In genomic region chr9:124511891-124512805, GRCh38 we compare ENCODE assay signal across 1 cellular context.
TF ChIP-seq lines count a peak whose summit lies in the region.

No MANE protein-coding gene starts in this region.

TF ChIP-seq in HepG2, 621 proteins besides CTCF, POLR2A, EP300 and RAD21 (continued from another document and continues in another):
- peak; percentile 86; the same call in 1 of the 2 replicates for TF ChIP-seq ZNF609 (CRISPR knock-in tag; IDR thresholded peaks at IDR 0.05; ENCODE audit: borderline replicate concordance)
- TF ChIP-seq ZNF329 (CRISPR knock-in tag; IDR thresholded peaks at IDR 0.05; ENCODE audit: low read depth): no peak
- peak; percentile 81; the same call in 1 of the 2 replicates for TF ChIP-seq TARDBP (CRISPR knock-in tag; IDR thresholded peaks at IDR 0.05)
- no peak for TF ChIP-seq ZBTB44 (CRISPR knock-in tag; IDR thresholded peaks at IDR 0.05)
- peak; percentile 97 for TF ChIP-seq ZNF687 (CRISPR knock-in tag; IDR thresholded peaks at IDR 0.05)
- TF ChIP-seq ZNF614 (CRISPR knock-in tag; IDR thresholded peaks at IDR 0.05; ENCODE audit: borderline replicate concordance): no peak
- TF ChIP-seq ZSCAN22 (CRISPR knock-in tag; IDR thresholded peaks at IDR 0.05): no peak
- peak; percentile 87 for TF ChIP-seq ZNF605 (CRISPR knock-in tag; IDR thresholded peaks at IDR 0.05)
- TF ChIP-seq IRF2 (CRISPR knock-in tag; IDR thresholded peaks at IDR 0.05): peak; percentile 60; the same call in 1 of the 2 replicates
- TF ChIP-seq HNF4G (IDR thresholded peaks at IDR 0.05; ENCODE audit: borderline replicate concordance, low read depth, low read length): peak; percentile 78
- no peak for TF ChIP-seq HNF4G (CRISPR knock-in tag; IDR thresholded peaks at IDR 0.05; ENCODE audit: borderline replicate concordance, low read depth)
- TF ChIP-seq NR2F6 (IDR thresholded peaks at IDR 0.05): peak; percentile 78
- peak; percentile 95 for TF ChIP-seq NR2F6 (CRISPR knock-in tag; IDR thresholded peaks at IDR 0.05)
- no peak for TF ChIP-seq MTA3 (CRISPR knock-in tag; IDR thresholded peaks at IDR 0.05)
- peak; percentile 8 for TF ChIP-seq RBM22 (optimal IDR thresholded peaks at IDR 0.05; ENCODE audit: low read length)
- TF ChIP-seq, protein P1, sequence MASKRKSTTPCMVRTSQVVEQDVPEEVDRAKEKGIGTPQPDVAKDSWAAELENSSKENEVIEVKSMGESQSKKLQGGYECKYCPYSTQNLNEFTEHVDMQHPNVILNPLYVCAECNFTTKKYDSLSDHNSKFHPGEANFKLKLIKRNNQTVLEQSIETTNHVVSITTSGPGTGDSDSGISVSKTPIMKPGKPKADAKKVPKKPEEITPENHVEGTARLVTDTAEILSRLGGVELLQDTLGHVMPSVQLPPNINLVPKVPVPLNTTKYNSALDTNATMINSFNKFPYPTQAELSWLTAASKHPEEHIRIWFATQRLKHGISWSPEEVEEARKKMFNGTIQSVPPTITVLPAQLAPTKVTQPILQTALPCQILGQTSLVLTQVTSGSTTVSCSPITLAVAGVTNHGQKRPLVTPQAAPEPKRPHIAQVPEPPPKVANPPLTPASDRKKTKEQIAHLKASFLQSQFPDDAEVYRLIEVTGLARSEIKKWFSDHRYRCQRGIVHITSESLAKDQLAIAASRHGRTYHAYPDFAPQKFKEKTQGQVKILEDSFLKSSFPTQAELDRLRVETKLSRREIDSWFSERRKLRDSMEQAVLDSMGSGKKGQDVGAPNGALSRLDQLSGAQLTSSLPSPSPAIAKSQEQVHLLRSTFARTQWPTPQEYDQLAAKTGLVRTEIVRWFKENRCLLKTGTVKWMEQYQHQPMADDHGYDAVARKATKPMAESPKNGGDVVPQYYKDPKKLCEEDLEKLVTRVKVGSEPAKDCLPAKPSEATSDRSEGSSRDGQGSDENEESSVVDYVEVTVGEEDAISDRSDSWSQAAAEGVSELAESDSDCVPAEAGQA (IDR thresholded peaks at IDR 0.05; ENCODE audit: low read depth): peak; percentile 60; the same call in 1 of the 2 replicates
- TF ChIP-seq, protein P1 (CRISPR knock-in tag; IDR thresholded peaks at IDR 0.05; ENCODE audit: borderline replicate concordance): no peak
- no peak for TF ChIP-seq SAFB2 (CRISPR knock-in tag; IDR thresholded peaks at IDR 0.05; ENCODE audit: borderline replicate concordance, low read depth)
- TF ChIP-seq, protein P2, sequence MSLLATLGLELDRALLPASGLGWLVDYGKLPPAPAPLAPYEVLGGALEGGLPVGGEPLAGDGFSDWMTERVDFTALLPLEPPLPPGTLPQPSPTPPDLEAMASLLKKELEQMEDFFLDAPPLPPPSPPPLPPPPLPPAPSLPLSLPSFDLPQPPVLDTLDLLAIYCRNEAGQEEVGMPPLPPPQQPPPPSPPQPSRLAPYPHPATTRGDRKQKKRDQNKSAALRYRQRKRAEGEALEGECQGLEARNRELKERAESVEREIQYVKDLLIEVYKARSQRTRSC (CRISPR knock-in tag; IDR thresholded peaks at IDR 0.05; ENCODE audit: low read depth): no peak
- TF ChIP-seq ARID2 (CRISPR knock-in tag; IDR thresholded peaks at IDR 0.05; ENCODE audit: borderline replicate concordance): no peak
- TF ChIP-seq, protein P3, sequence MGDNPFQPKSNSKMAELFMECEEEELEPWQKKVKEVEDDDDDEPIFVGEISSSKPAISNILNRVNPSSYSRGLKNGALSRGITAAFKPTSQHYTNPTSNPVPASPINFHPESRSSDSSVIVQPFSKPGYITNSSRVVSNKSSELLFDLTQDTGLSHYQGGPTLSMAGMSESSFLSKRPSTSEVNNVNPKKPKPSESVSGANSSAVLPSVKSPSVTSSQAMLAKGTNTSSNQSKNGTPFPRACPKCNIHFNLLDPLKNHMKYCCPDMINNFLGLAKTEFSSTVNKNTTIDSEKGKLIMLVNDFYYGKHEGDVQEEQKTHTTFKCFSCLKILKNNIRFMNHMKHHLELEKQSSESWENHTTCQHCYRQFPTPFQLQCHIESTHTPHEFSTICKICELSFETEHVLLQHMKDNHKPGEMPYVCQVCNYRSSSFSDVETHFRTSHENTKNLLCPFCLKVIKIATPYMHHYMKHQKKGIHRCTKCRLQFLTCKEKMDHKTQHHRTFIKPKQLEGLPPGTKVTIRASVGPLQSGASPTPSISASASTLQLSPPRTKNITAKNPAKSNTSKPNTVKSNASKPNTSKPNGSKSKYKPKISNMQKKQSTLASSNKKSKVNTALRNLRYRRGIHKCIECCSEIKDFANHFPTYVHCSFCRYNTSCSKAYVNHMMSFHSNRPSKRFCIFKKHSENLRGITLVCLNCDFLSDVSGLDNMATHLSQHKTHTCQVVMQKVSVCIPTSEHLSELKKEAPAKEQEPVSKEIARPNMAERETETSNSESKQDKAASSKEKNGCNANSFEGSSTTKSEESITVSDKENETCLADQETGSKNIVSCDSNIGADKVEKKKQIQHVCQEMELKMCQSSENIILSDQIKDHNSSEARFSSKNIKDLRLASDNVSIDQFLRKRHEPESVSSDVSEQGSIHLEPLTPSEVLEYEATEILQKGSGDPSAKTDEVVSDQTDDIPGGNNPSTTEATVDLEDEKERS (CRISPR knock-in tag; IDR thresholded peaks at IDR 0.05): no peak; the same call in none of the 2 replicates
- TF ChIP-seq ZNF747 (CRISPR knock-in tag; IDR thresholded peaks at IDR 0.05; ENCODE audit: borderline replicate concordance): no peak; the same call in 1 of the 2 replicates
- no peak for TF ChIP-seq CENPX (CRISPR knock-in tag; IDR thresholded peaks at IDR 0.05)
- TF ChIP-seq ZNF790 (CRISPR knock-in tag; IDR thresholded peaks at IDR 0.05; ENCODE audit: borderline replicate concordance): no peak
- TF ChIP-seq ZFP36L1 (CRISPR knock-in tag; IDR thresholded peaks at IDR 0.05): no peak; the same call in 1 of the 2 replicates
- TF ChIP-seq ZNF274 (CRISPR knock-in tag; IDR thresholded peaks at IDR 0.05): no peak
- TF ChIP-seq ZSCAN29 (CRISPR knock-in tag; conservative IDR thresholded peaks at IDR 0.05): no peak
- TF ChIP-seq XRCC5 (optimal IDR thresholded peaks at IDR 0.05; ENCODE audit: low read length): no peak
- TF ChIP-seq, protein P4, sequence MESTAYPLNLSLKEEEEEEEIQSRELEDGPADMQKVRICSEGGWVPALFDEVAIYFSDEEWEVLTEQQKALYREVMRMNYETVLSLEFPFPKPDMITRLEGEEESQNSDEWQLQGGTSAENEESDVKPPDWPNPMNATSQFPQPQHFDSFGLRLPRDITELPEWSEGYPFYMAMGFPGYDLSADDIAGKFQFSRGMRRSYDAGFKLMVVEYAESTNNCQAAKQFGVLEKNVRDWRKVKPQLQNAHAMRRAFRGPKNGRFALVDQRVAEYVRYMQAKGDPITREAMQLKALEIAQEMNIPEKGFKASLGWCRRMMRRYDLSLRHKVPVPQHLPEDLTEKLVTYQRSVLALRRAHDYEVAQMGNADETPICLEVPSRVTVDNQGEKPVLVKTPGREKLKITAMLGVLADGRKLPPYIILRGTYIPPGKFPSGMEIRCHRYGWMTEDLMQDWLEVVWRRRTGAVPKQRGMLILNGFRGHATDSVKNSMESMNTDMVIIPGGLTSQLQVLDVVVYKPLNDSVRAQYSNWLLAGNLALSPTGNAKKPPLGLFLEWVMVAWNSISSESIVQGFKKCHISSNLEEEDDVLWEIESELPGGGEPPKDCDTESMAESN (CRISPR knock-in tag; conservative IDR thresholded peaks at IDR 0.05): 0 out of 2 replicates have a peak, but pooled peaks have one; percentile 21
- TF ChIP-seq AGO2 (optimal IDR thresholded peaks at IDR 0.05; ENCODE audit: low read depth, low read length): peak; percentile 35
- TF ChIP-seq SMARCC2 (IDR thresholded peaks at IDR 0.05): no peak
- TF ChIP-seq NFKB2 (CRISPR knock-in tag; IDR thresholded peaks at IDR 0.05; ENCODE audit: borderline replicate concordance): peak; percentile 79; the same call in 1 of the 2 replicates
- no peak for TF ChIP-seq ZNF446 (CRISPR knock-in tag; IDR thresholded peaks at IDR 0.05)
- no peak for TF ChIP-seq ZNF570 (CRISPR knock-in tag; IDR thresholded peaks at IDR 0.05; ENCODE audit: borderline replicate concordance)
- TF ChIP-seq ZNF720 (CRISPR knock-in tag; IDR thresholded peaks at IDR 0.05): peak; percentile 60; the same call in 1 of the 2 replicates
- TF ChIP-seq RFXAP (CRISPR knock-in tag; IDR thresholded peaks at IDR 0.05; ENCODE audit: borderline replicate concordance): no peak
- peak; percentile 88 for TF ChIP-seq NR2C2 (CRISPR knock-in tag; IDR thresholded peaks at IDR 0.05; ENCODE audit: borderline replicate concordance)
- 0 out of 2 replicates have a peak, but pooled peaks have one; percentile 74 for TF ChIP-seq ZNF616 (CRISPR knock-in tag; IDR thresholded peaks at IDR 0.05; ENCODE audit: low read depth)
